Comparison of ENCODE assay signal across 26 cellular contexts in genomic region chrX:110153900-110154299, GRCh38.
"Had no signal": no experiment of that assay in that cellular context is flagged by ENCODE, and none has a peak within 500 bp of the region (broad histone marks: within the 10 kb centered on the region; RNA-seq: fewer than 3 reads in every experiment).

No MANE protein-coding gene starts in this region.

- H3K27me3 ChIP-seq: foreskin keratinocyte, gastroesophageal sphincter, heart left ventricle, hepatocyte, left lung, neural progenitor cell, right atrium auricular region, testis, tibial artery had no signal

- H3K27me3 Mint-ChIP-seq: stimulated activated memory B cell treated with anti-CD40 and anti-IgM and Interleukin-4, amounts not matched to agents 10 μg/mL and 1 μg/mL and 100 μg/mL, for 72 hours; type B pancreatic cell had no signal

- H3K36me3 ChIP-seq: gastroesophageal sphincter, left lung, neural progenitor cell, prostate gland, right atrium auricular region, tibial artery had no signal

- H3K27ac ChIP-seq: epithelial cell of prostate, foreskin keratinocyte, gastroesophageal sphincter, heart left ventricle, hepatocyte, left lung, neural progenitor cell, prostate gland, right atrium auricular region, testis, tibial artery had no signal

- DNase-seq: cortex of kidney; foreskin keratinocyte; heart left ventricle; left cardiac atrium; left lung; mesenchymal stem cell; mucosa of descending colon; naive B cell; stimulated activated CD4-positive, alpha-beta T cell treated with anti-CD3 and anti-CD28 coated beads, Interleukin-2, amount 100 ng/mL, for 24 hours; stimulated activated CD4-positive, alpha-beta T cell treated with anti-CD3 and anti-CD28 coated beads, Interleukin-4, amount 100 ng/mL, for 4 hours; stimulated activated naive CD8-positive, alpha-beta T cell treated with anti-CD3 and anti-CD28 coated beads, Interleukin-15, Interleukin-2, amounts not matched to agents 100 U/mL and 50 U/mL, for 24 hours; substantia nigra; testis; tibial artery had no signal

- ATAC-seq: esophagus mucosa; foreskin keratinocyte; gastroesophageal sphincter; heart left ventricle; left cardiac atrium; left lung; mucosa of descending colon; sciatic nerve; stimulated activated memory B cell treated with anti-CD40 and anti-IgM and Interleukin-4, amounts not matched to agents 10 μg/mL and 1 μg/mL and 100 μg/mL, for 72 hours; stimulated activated naive CD8-positive, alpha-beta T cell treated with anti-CD3 and anti-CD28 coated beads, Interleukin-15, Interleukin-2, amounts not matched to agents 100 U/mL and 50 U/mL, for 24 hours had no signal

- H3K4me3 Mint-ChIP-seq: mesothelial cell of epicardium; naive B cell; nephron; neural progenitor cell; stimulated activated memory B cell treated with anti-CD40 and anti-IgM and Interleukin-4, amounts not matched to agents 10 μg/mL and 1 μg/mL and 100 μg/mL, for 72 hours; type B pancreatic cell had no signal

- H3K9me3 Mint-ChIP-seq: mesothelial cell of epicardium; naive B cell; nephron; neural progenitor cell; stimulated activated memory B cell treated with anti-CD40 and anti-IgM and Interleukin-4, amounts not matched to agents 10 μg/mL and 1 μg/mL and 100 μg/mL, for 72 hours; type B pancreatic cell had no signal

- H3K4me3 ChIP-seq: gastroesophageal sphincter, heart left ventricle, hepatocyte, left lung, mucosa of descending colon, neural progenitor cell, prostate gland, right atrium auricular region, testis, tibial artery had no signal

- H3K4me1 ChIP-seq: foreskin keratinocyte, gastroesophageal sphincter, left lung, neural progenitor cell, prostate gland, right atrium auricular region, testis, tibial artery had no signal

- H3K9me3 ChIP-seq: gastroesophageal sphincter, heart left ventricle, left lung, mucosa of descending colon, prostate gland, right atrium auricular region, testis, tibial artery had no signal

- H3K27ac Mint-ChIP-seq: mesothelial cell of epicardium; nephron; neural progenitor cell; stimulated activated memory B cell treated with anti-CD40 and anti-IgM and Interleukin-4, amounts not matched to agents 10 μg/mL and 1 μg/mL and 100 μg/mL, for 72 hours; type B pancreatic cell had no signal

- H3K4me1 Mint-ChIP-seq: mesothelial cell of epicardium had no signal
